Comparison of ENCODE assay signal across 33 cellular contexts in the genomic region with DNA sequence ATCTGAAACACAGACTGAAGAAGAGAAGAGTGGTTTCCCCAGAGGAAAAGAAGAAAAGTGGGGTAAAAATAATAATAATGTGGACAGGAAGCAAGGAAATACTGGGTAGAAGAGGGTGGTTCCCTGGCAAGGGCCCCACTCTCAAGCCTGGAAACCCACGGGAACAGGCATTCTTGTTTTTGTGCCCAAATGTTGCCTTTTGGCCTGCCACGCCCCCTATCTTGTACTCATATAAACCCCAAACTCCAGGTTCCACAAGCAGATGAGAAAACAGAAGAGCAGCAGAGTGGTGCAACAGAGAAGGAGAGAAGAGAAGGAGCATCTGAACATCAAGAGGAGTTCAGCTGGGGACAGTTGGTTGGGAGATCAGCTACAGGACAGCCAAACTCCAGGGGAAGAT.
"Had no signal": no experiment of that assay in that cellular context is flagged by ENCODE, and none has a peak within 500 bp of the region (broad histone marks: within the 10 kb centered on the region; RNA-seq: fewer than 3 reads in every experiment).

No MANE protein-coding gene starts in this region.

- DNase-seq: activated CD4-positive, alpha-beta memory T cell treated with anti-CD3 and anti-CD28 coated beads for 36 hours; activated CD4-positive, alpha-beta T cell treated with anti-CD3 and anti-CD28 coated beads for 48 hours; activated CD8-positive, alpha-beta memory T cell treated with anti-CD3 and anti-CD28 coated beads, Interleukin-2, amount 50 U/mL, for 48 hours; activated gamma-delta T cell; activated naive CD8-positive, alpha-beta T cell treated with anti-CD3 and anti-CD28 coated beads, Interleukin-2, amount 50 U/mL, for 24 hours; activated T-cell treated with anti-CD3 and anti-CD28 coated beads, Interleukin-2, amount 50 U/mL, for 24 hours; amygdala; dermis blood vessel endothelial cell; effector CD8-positive, alpha-beta T cell; erythroblast; head of caudate nucleus; hypothalamus; immature natural killer cell; natural killer cell; occipital lobe; right lobe of liver; stimulated activated CD4-positive, alpha-beta T cell treated with anti-CD3 and anti-CD28 coated beads, Interleukin-1b, Interleukin-23, amount 100 ng/mL, for 48 hours; stimulated activated CD4-positive, alpha-beta T cell treated with anti-CD3 and anti-CD28 coated beads, Interleukin-4, amount 100 ng/mL, for 4 hours; stimulated activated CD8-positive, alpha-beta memory T cell treated with anti-CD3 and anti-CD28 coated beads, Interleukin-4, amount 100 ng/mL, for 48 hours; stimulated activated naive B cell treated with anti-CD40 and anti-IgM and Interleukin-4, amounts not matched to agents 10 μg/mL and 1 μg/mL and 100 μg/mL, for 72 hours; stomach; SW 1271; T-helper 9 cell; tibial artery; WERI-Rb-1 had no signal

- H3K27ac Mint-ChIP-seq: activated CD4-positive, alpha-beta memory T cell treated with anti-CD3 and anti-CD28 coated beads for 36 hours; activated naive CD4-positive, alpha-beta T cell treated with anti-CD3 and anti-CD28 coated beads, Interleukin-2, amount 50 U/mL, for 24 hours; activated naive CD8-positive, alpha-beta T cell treated with anti-CD3 and anti-CD28 coated beads, Interleukin-2, amount 50 U/mL, for 24 hours; activated T-cell treated with anti-CD3 and anti-CD28 coated beads, Interleukin-2, amount 50 U/mL, for 24 hours; memory B cell; natural killer cell; neural progenitor cell; progenitor cell of endocrine pancreas; stimulated activated naive B cell treated with anti-CD40 and anti-IgM and Interleukin-4, amounts not matched to agents 10 μg/mL and 1 μg/mL and 100 μg/mL, for 72 hours; T-helper 1 cell treated with Interleukin-12 subunit alpha and Interleukin-12 subunit beta and Interleukin-4 antibody, amounts not matched to agents 30 μg/mL and 1 μg/mL, for 36 hours had no signal

- H3K9me3 Mint-ChIP-seq: activated CD4-positive, alpha-beta memory T cell treated with anti-CD3 and anti-CD28 coated beads for 36 hours; activated naive CD4-positive, alpha-beta T cell treated with anti-CD3 and anti-CD28 coated beads, Interleukin-2, amount 50 U/mL, for 24 hours; activated naive CD8-positive, alpha-beta T cell treated with anti-CD3 and anti-CD28 coated beads, Interleukin-2, amount 50 U/mL, for 24 hours; activated T-cell treated with anti-CD3 and anti-CD28 coated beads, Interleukin-2, amount 50 U/mL, for 24 hours; memory B cell; neural progenitor cell; stimulated activated naive B cell treated with anti-CD40 and anti-IgM and Interleukin-4, amounts not matched to agents 10 μg/mL and 1 μg/mL and 100 μg/mL, for 72 hours; T-helper 1 cell treated with Interleukin-12 subunit alpha and Interleukin-12 subunit beta and Interleukin-4 antibody, amounts not matched to agents 30 μg/mL and 1 μg/mL, for 36 hours had no signal

- H3K9me3 ChIP-seq: gastroesophageal sphincter, right lobe of liver, stomach, tibial artery had no signal

- H3K4me3 ChIP-seq: gastroesophageal sphincter, neural progenitor cell, right lobe of liver, smooth muscle cell, stomach, tibial artery had no signal

- H3K27ac ChIP-seq: gastroesophageal sphincter, neural progenitor cell, right lobe of liver, stomach, tibial artery, WERI-Rb-1 had no signal

- H3K4me1 ChIP-seq: right lobe of liver, stomach, tibial artery had no signal

- H3K27me3 Mint-ChIP-seq: progenitor cell of endocrine pancreas had no signal

- H3K36me3 Mint-ChIP-seq: activated CD4-positive, alpha-beta memory T cell treated with anti-CD3 and anti-CD28 coated beads for 36 hours; activated naive CD4-positive, alpha-beta T cell treated with anti-CD3 and anti-CD28 coated beads, Interleukin-2, amount 50 U/mL, for 24 hours; immature natural killer cell; memory B cell; natural killer cell; neural progenitor cell had no signal

- H3K27me3 ChIP-seq: gastroesophageal sphincter, neural progenitor cell, right lobe of liver, tibial artery had no signal

- H3K4me3 Mint-ChIP-seq: activated CD4-positive, alpha-beta memory T cell treated with anti-CD3 and anti-CD28 coated beads for 36 hours; activated naive CD4-positive, alpha-beta T cell treated with anti-CD3 and anti-CD28 coated beads, Interleukin-2, amount 50 U/mL, for 24 hours; activated naive CD8-positive, alpha-beta T cell treated with anti-CD3 and anti-CD28 coated beads, Interleukin-2, amount 50 U/mL, for 24 hours; activated T-cell treated with anti-CD3 and anti-CD28 coated beads, Interleukin-2, amount 50 U/mL, for 24 hours; immature natural killer cell; memory B cell; natural killer cell; neural progenitor cell; stimulated activated naive B cell treated with anti-CD40 and anti-IgM and Interleukin-4, amounts not matched to agents 10 μg/mL and 1 μg/mL and 100 μg/mL, for 72 hours; T-helper 1 cell treated with Interleukin-12 subunit alpha and Interleukin-12 subunit beta and Interleukin-4 antibody, amounts not matched to agents 30 μg/mL and 1 μg/mL, for 36 hours had no signal

- H3K9ac ChIP-seq: neural progenitor cell had no signal

- H3K36me3 ChIP-seq: gastroesophageal sphincter, neural progenitor cell, right lobe of liver, stomach, tibial artery, WERI-Rb-1 had no signal

- ATAC-seq: activated CD4-positive, CD25-positive, alpha-beta regulatory T cell treated with anti-CD3 and anti-CD28 coated beads, Interleukin-2, amount 50 U/mL, for 24 hours; activated naive CD8-positive, alpha-beta T cell treated with anti-CD3 and anti-CD28 coated beads, Interleukin-2, amount 50 U/mL, for 24 hours; gastroesophageal sphincter; natural killer cell; right lobe of liver; stimulated activated naive B cell treated with anti-CD40 and anti-IgM and Interleukin-4, amounts not matched to agents 10 μg/mL and 1 μg/mL and 100 μg/mL, for 72 hours had no signal
